ENCODE assay signal across 1 cellular context in genomic region chr14:23441076-23441475, GRCh38.
TF ChIP-seq lines count a peak whose summit lies in the region.

No MANE protein-coding gene starts in this region.

TF ChIP-seq in HepG2, 621 proteins besides CTCF, POLR2A, EP300 and RAD21:
- TF ChIP-seq, protein P1, sequence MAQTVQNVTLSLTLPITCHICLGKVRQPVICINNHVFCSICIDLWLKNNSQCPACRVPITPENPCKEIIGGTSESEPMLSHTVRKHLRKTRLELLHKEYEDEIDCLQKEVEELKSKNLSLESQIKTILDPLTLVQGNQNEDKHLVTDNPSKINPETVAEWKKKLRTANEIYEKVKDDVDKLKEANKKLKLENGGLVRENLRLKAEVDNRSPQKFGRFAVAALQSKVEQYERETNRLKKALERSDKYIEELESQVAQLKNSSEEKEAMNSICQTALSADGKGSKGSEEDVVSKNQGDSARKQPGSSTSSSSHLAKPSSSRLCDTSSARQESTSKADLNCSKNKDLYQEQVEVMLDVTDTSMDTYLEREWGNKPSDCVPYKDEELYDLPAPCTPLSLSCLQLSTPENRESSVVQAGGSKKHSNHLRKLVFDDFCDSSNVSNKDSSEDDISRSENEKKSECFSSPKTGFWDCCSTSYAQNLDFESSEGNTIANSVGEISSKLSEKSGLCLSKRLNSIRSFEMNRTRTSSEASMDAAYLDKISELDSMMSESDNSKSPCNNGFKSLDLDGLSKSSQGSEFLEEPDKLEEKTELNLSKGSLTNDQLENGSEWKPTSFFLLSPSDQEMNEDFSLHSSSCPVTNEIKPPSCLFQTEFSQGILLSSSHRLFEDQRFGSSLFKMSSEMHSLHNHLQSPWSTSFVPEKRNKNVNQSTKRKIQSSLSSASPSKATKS (CRISPR knock-in tag; IDR thresholded peaks at IDR 0.05), result no peak
- TF ChIP-seq ZNF224 (CRISPR knock-in tag; IDR thresholded peaks at IDR 0.05) (no peak), ZNF33A (CRISPR knock-in tag; IDR thresholded peaks at IDR 0.05; ENCODE audit: borderline replicate concordance) (no peak), ZNF44 (CRISPR knock-in tag; IDR thresholded peaks at IDR 0.05) (no peak), ZNF678 (CRISPR knock-in tag; IDR thresholded peaks at IDR 0.05) (no peak), TBX3 (IDR thresholded peaks at IDR 0.05; ENCODE audit: borderline replicate concordance) (0 out of 2 replicates have a peak, but pooled peaks have one; percentile 8)
